ENCODE assay signal across 9 cellular contexts in genomic region chr10:119687192-119688032, GRCh38. TPM values are rescaled to one million over a fixed set of nuclear protein-coding genes. Genes with fewer than 3 reads are reported as not detected.
A peak's percentile ranks its signal among the peaks of the same experiment; 100 is the strongest.
DNase-seq lines count a peak whose midpoint lies in the region; ATAC-seq and TF ChIP-seq lines count a peak whose summit lies in the region.
"Had no signal": no experiment of that assay in that cellular context is flagged by ENCODE, and none has a peak within 500 bp of the region (broad histone marks: within the 10 kb centered on the region; RNA-seq: fewer than 3 reads in every experiment).

No MANE protein-coding gene starts in this region.

- peaks cover 28 to 51% (median 37%) of the 10 kb centered on the region in 10 experiments for H3K4me1 ChIP-seq in BLaER1 treated with 17β-estradiol and CSF1 and Interleukin-3, amounts not matched to agents 10 nM and 100 nM

- no peaks in the 10 kb centered on the region for H3K27me3 Mint-ChIP-seq in natural killer cell (ENCODE audit: low read depth in 2 of 2)

- intact Hi-C loops in natural killer cell (cut with micrococcal nuclease), result loop anchor here (5.0 kb wide), 1 partner anchor 185 kb away; the partner anchor contains the start of gene MCMBP

- H3K4me3 ChIP-seq in BLaER1 treated with 17β-estradiol and CSF1 and Interleukin-3, amounts not matched to agents 10 nM and 100 nM, result peak overlapping the region in 3 of 10 experiments; percentile 1 to 16 (median 14); a peak in 3 of 20 replicates
- H3K4me3 ChIP-seq in coronary artery, result peak overlapping the region; percentile 54

- TF ChIP-seq CTCF in coronary artery (IDR thresholded peaks at IDR 0.05) (no peak), natural killer cell (IDR thresholded peaks at IDR 0.05) (no peak)

- H3K9ac ChIP-seq in BLaER1 treated with 17β-estradiol and CSF1 and Interleukin-3, amounts not matched to agents 10 nM and 100 nM, result peak overlapping the region in 10 of 11 experiments; percentile 2 to 60 (median 28); a peak in 11 of 22 replicates

- H3K4me1 Mint-ChIP-seq in natural killer cell, result peaks cover 32 to 33% of the 10 kb centered on the region in 2 donors

- H3K4me2 ChIP-seq in BLaER1 treated with 17β-estradiol and CSF1 and Interleukin-3, amounts not matched to agents 10 nM and 100 nM, result peak overlapping the region; percentile 56 to 82 (median 68)

- no peaks in the 10 kb centered on the region for H3K36me3 ChIP-seq in BLaER1 treated with 17β-estradiol and CSF1 and Interleukin-3, amounts not matched to agents 10 nM and 100 nM

- H3K27ac ChIP-seq in BLaER1 treated with 17β-estradiol and CSF1 and Interleukin-3, amounts not matched to agents 10 nM and 100 nM, result peak overlapping the region; percentile 21 to 64 (median 48); a peak in 20 of 22 replicates
- peak overlapping the region; percentile 20 to 61 for H3K27ac ChIP-seq in coronary artery

- H3K27ac Mint-ChIP-seq in natural killer cell, result peak overlapping the region; percentile 72 to 85

- ATAC-seq in natural killer cell, result no peak

- H3K9me3 ChIP-seq in BLaER1 treated with 17β-estradiol and CSF1 and Interleukin-3, amounts not matched to agents 10 nM and 100 nM (replicated peaks in 1 of 11), result no peaks in the 10 kb centered on the region; a peak in 1 of 22 replicates

- H3K27me3 ChIP-seq in BLaER1 treated with 17β-estradiol and CSF1 and Interleukin-3, amounts not matched to agents 10 nM and 100 nM, result no peaks in the 10 kb centered on the region

- DNase-seq in NCI-H146 treated with DMSO at 0.1 percent for 48 hours (lab: John Stamatoyannopoulos, UW; ENCODE audit: unreplicated experiment) (peak; percentile 30), coronary artery (ENCODE audit: low spot score) (no peak), natural killer cell (no peak), hepatic stellate cell (ENCODE audit: low spot score) (no peak), GM19238 (ENCODE audit: insufficient read length, low spot score) (no peak), NCI-H2029 treated with DMSO at 0.1 percent for 48 hours (lab: John Stamatoyannopoulos, UW) (no peak), cerebellum (ENCODE audit: low spot score) (no peak)
- DNase-seq: NCI-H446 treated with DMSO at 0.1 percent for 48 hours had no signal

- no peaks in the 10 kb centered on the region for H3K9me3 Mint-ChIP-seq in natural killer cell

- H3K4me3 Mint-ChIP-seq in natural killer cell, result peak overlapping the region; percentile 80

- no peaks in the 10 kb centered on the region for H3K36me3 Mint-ChIP-seq in natural killer cell

- H4K20me1 ChIP-seq in BLaER1 treated with 17β-estradiol and CSF1 and Interleukin-3, amounts not matched to agents 10 nM and 100 nM, result no peaks in the 10 kb centered on the region; a peak in 1 of 22 replicates

RNA-seq across cellular contexts. Expression of gene BAG3, which starts 36.2 kb away (rescaled TPM):
- total RNA-seq in natural killer cell, result 1 to 10 TPM; 7.6 to 9.7 (median 8.3) TPM
- 3.2 TPM for total RNA-seq in cerebellum

RNA-seq across cellular contexts. Expression of gene INPP5F, which starts 38.4 kb away (rescaled TPM):
- total RNA-seq in natural killer cell, result 10 to 100 TPM; 12.8 to 18.2 (median 15.8) TPM
- 112 TPM for total RNA-seq in cerebellum
